Comparison of ENCODE assay signal across 8 cellular contexts in the genomic region with DNA sequence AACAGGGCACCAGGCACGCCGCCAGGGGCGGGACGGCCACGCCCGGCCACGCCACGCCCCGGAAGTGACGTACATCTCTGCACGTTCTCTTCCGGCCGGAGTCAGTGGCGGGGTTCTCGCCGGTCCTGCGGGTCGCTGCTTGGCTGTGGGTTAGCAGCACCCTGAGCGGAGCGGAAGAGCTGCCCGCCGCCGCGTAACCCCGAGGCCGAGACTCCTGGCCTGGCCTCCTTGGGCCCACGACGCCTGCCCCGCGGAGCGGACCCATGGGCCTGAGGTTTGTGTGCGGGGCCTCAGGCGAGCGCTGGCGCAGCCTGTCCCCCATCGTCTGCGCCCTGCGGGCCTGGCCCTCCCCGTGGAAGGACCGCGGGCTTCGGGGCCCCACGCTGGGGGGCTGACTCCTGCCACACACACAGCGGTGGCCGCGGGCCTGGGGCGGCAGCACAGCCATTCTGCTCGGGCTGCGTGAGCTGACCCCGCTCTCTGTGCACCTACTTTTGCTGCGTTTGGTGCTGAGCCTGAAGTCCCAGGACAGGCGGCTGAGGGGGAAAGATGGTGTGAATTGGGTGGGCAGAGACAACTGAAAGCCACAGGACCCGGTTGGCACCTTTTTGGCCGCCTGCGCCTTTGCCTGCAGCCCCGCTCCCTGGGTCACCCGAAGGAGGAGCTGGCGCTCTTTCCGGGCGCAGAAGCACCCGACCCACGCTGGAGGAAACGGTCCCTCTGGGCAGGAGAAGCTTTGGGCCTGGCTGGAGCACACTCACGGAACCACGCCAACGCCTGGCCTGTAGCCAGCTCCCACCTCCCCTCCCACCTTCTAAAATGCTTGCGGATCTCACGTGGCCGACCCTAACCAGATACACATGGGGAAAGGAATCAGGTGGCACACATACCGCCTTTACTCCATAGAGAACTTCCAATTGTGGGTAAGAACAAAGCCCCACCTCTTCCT. TPM values are rescaled to one million over a fixed set of nuclear protein-coding genes. Genes with fewer than 3 reads are reported as not detected.
DNase-seq lines count a peak whose midpoint lies in the region; ATAC-seq and TF ChIP-seq lines count a peak whose summit lies in the region.

No MANE protein-coding gene starts in this region.

- DNase-seq in GM10248 (ENCODE audit: extremely low spot score): peak; percentile 95
- DNase-seq in NCI-H146 treated with DMSO at 0.1 percent for 48 hours (lab: John Stamatoyannopoulos, UW; ENCODE audit: unreplicated experiment): peak; percentile 84
- peak; percentile 92 to 98 (median 94) for DNase-seq in T-helper 1 cell
- peak; percentile 81 for DNase-seq in amniotic stem cell (lab: John Stamatoyannopoulos, UW)
- peak; percentile 98 for DNase-seq in left ventricle myocardium superior
- DNase-seq in progenitor cell of endocrine pancreas (ENCODE audit: low spot score, unreplicated experiment): peak; percentile 93
- DNase-seq in upper lobe of left lung: peak; percentile 94 to 99

- H3K4me1 Mint-ChIP-seq in progenitor cell of endocrine pancreas (ENCODE audit: low read depth): peaks cover 12% of the 10 kb centered on the region

- intact Hi-C loops in left ventricle myocardium superior (cut with micrococcal nuclease): no loop called here

- H3K9me3 ChIP-seq in upper lobe of left lung: no peaks in the 10 kb centered on the region

- H3K4me3 Mint-ChIP-seq in progenitor cell of endocrine pancreas (ENCODE audit: low read depth): peak overlapping the region; percentile 81

- H3K4me1 ChIP-seq in upper lobe of left lung: peaks cover 51 to 71% (median 67%) of the 10 kb centered on the region in 4 donors

- H3K27ac Mint-ChIP-seq in progenitor cell of endocrine pancreas: peak overlapping the region; percentile 67

- H3K36me3 ChIP-seq in upper lobe of left lung: peaks cover 8 to 53% (median 37%) of the 10 kb centered on the region in 4 donors

- CTCF ChIA-PET in GM10248 (lab: Yijun Ruan, JAX): interaction anchor here (0.9 to 2.8 kb wide), 11 partner anchors 10 to 171 kb away, joined by 3 to 27 read pairs (median 6); a partner anchor contains a TSS

- H3K9me3 Mint-ChIP-seq in progenitor cell of endocrine pancreas (ENCODE audit: low read depth): no peaks in the 10 kb centered on the region

- TF ChIP-seq CTCF in GM10248 (IDR thresholded peaks at IDR 0.05; ENCODE audit: control extremely low read depth, extremely low read depth, low read depth, missing control alignments) (peak; percentile 31), progenitor cell of endocrine pancreas (IDR thresholded peaks at IDR 0.05; ENCODE audit: unreplicated experiment) (no peak), upper lobe of left lung (IDR thresholded peaks at IDR 0.05) (peak in 4 of 6 experiments; percentile 36 to 53 (median 48))

- TF ChIP-seq EP300 in upper lobe of left lung (IDR thresholded peaks at IDR 0.05): peak in 1 of 4 donors; percentile 83

- H3K27ac ChIP-seq in upper lobe of left lung: peak overlapping the region; percentile 87 to 94 (median 92)

- peaks cover 8% of the 10 kb centered on the region for H3K36me3 Mint-ChIP-seq in progenitor cell of endocrine pancreas (ENCODE audit: insufficient read depth)

- WGBS in upper lobe of left lung, 2 donors: 2 to 6% methylated on average over 4 to 27 of the region's 70 CpGs

- no peaks in the 10 kb centered on the region for H3K27me3 ChIP-seq in upper lobe of left lung

- H3K4me3 ChIP-seq in upper lobe of left lung: peak overlapping the region; percentile 59 to 95 (median 72)

- POLR2A ChIA-PET in GM10248 (lab: Yijun Ruan, JAX): interaction anchor here (0.5 to 3.9 kb wide), 10 partner anchors 10 to 189 kb away, joined by 3 to 19 read pairs (median 6); a partner anchor contains a TSS

- ATAC-seq in HG02759 (IDR thresholded peaks at IDR 0.05; ENCODE audit: unreplicated experiment): peak; percentile 60
- peak; percentile 85 for ATAC-seq in left ventricle myocardium superior
- peak; percentile 71 to 90 for ATAC-seq in upper lobe of left lung (ENCODE audit: low FRiP score in 2 of 2)

- TF ChIP-seq POLR2A in upper lobe of left lung (IDR thresholded peaks at IDR 0.05): peak in 3 of 4 donors; percentile 84 to 98 (median 97)

- H3K27me3 Mint-ChIP-seq in progenitor cell of endocrine pancreas: no peaks in the 10 kb centered on the region

RNA-seq across cellular contexts. Expression of a gene that starts 28.1 kb away (rescaled TPM):
- 19.9 TPM for total RNA-seq in left ventricle myocardium superior
- 31.5 and 33.4 TPM in 2 replicates for total RNA-seq in progenitor cell of endocrine pancreas
- total RNA-seq in upper lobe of left lung: 10 to 100 TPM; 17.2 to 30.4 (median 22.4) TPM

RNA-seq across cellular contexts. Expression of a gene that starts 28.3 kb away (rescaled TPM):
- total RNA-seq in left ventricle myocardium superior: 9.2 TPM
- 14.9 and 16.2 TPM in 2 replicates for total RNA-seq in progenitor cell of endocrine pancreas
- total RNA-seq in upper lobe of left lung: 10 to 100 TPM in 1 of 6 donors, 1 to 10 TPM in 5; 3.3 to 10.4 (median 4.7) TPM

Comparison
In these comparisons a context has a peak if more than half of its experiments do, and no peak if none do; other contexts are left out.
1. Peak in every context shown above with its lines: DNase-seq, ATAC-seq, H3K4me3 ChIP-seq and H3K27ac ChIP-seq.